9 cellular contexts compared by ENCODE assay signal in genomic region chr7:143287321-143287934, GRCh38. TPM values are rescaled to one million over a fixed set of nuclear protein-coding genes. Genes with fewer than 3 reads are reported as not detected.
DNase-seq lines count a peak whose midpoint lies in the region; ATAC-seq lines count a peak whose summit lies in the region.
"Had no signal": no experiment of that assay in that cellular context is flagged by ENCODE, and none has a peak within 500 bp of the region (broad histone marks: within the 10 kb centered on the region; RNA-seq: fewer than 3 reads in every experiment).

No MANE protein-coding gene starts in this region.

- H3K27me3 ChIP-seq in thymus (ENCODE audit: control insufficient read depth, insufficient read depth), result no peaks in the 10 kb centered on the region

- peak overlapping the region; percentile 90 for H3K4me3 Mint-ChIP-seq in activated CD4-positive, alpha-beta T cell treated with anti-CD3 and anti-CD28 coated beads, Interleukin-2, amount 10 ng/mL, durations not matched to agents 7 days and 5 days

- H3K9me3 ChIP-seq in thymus (ENCODE audit: control insufficient read depth), result no peaks in the 10 kb centered on the region

- 84% methylated on average over 17 of the region's 17 CpGs for WGBS in thymus

- no peak for ATAC-seq in HG03442 (IDR thresholded peaks at IDR 0.05; ENCODE audit: unreplicated experiment)

- DNase-seq in activated CD4-positive, alpha-beta T cell treated with anti-CD3 and anti-CD28 coated beads, Interleukin-2, amount 10 ng/mL, durations not matched to agents 7 days and 5 days, result no peak
- DNase-seq in activated CD4-positive, alpha-beta T cell treated with anti-CD3 and anti-CD28 coated beads for 4 hours, result no peak
- DNase-seq in medulla oblongata (ENCODE audit: extremely low spot score) (peak; percentile 22), NCI-H2196 treated with DMSO at 0.1 percent for 48 hours (lab: John Stamatoyannopoulos, UW; ENCODE audit: unreplicated experiment) (no peak), NCI-H524 treated with DMSO at 0.1 percent for 48 hours (lab: John Stamatoyannopoulos, UW) (no peak)

- peaks cover 43% of the 10 kb centered on the region for H3K36me3 Mint-ChIP-seq in activated CD4-positive, alpha-beta T cell treated with anti-CD3 and anti-CD28 coated beads, Interleukin-2, amount 10 ng/mL, durations not matched to agents 7 days and 5 days (ENCODE audit: low read depth)

- peaks cover 25% of the 10 kb centered on the region for H3K4me1 ChIP-seq in thymus (ENCODE audit: control insufficient read depth, insufficient read depth, low read length)

- H3K9me3 Mint-ChIP-seq in activated CD4-positive, alpha-beta T cell treated with anti-CD3 and anti-CD28 coated beads, Interleukin-2, amount 10 ng/mL, durations not matched to agents 7 days and 5 days, result peaks cover 8% of the 10 kb centered on the region

- CTCF ChIA-PET in activated CD4-positive, alpha-beta T cell treated with anti-CD3 and anti-CD28 coated beads, Interleukin-2, amount 10 ng/mL, durations not matched to agents 7 days and 5 days (lab: Charles Lee), result interaction anchor here (0.6 to 2.5 kb wide), 14 partner anchors 9 to 278 kb away, joined by 3 to 11 read pairs (median 4); partner anchors contain the start of gene GSTK1

- peaks cover 67% of the 10 kb centered on the region for H3K4me1 Mint-ChIP-seq in activated CD4-positive, alpha-beta T cell treated with anti-CD3 and anti-CD28 coated beads, Interleukin-2, amount 10 ng/mL, durations not matched to agents 7 days and 5 days

- H3K27ac Mint-ChIP-seq in activated CD4-positive, alpha-beta T cell treated with anti-CD3 and anti-CD28 coated beads, Interleukin-2, amount 10 ng/mL, durations not matched to agents 7 days and 5 days, result peak overlapping the region; percentile 90

- no peaks in the 10 kb centered on the region for H3K27me3 Mint-ChIP-seq in activated CD4-positive, alpha-beta T cell treated with anti-CD3 and anti-CD28 coated beads, Interleukin-2, amount 10 ng/mL, durations not matched to agents 7 days and 5 days

- POLR2A ChIA-PET in activated CD4-positive, alpha-beta T cell treated with anti-CD3 and anti-CD28 coated beads, Interleukin-2, amount 10 ng/mL, durations not matched to agents 7 days and 5 days (lab: Charles Lee), result interaction anchor here (0.6 to 1.0 kb wide), 4 partner anchors 8 to 22 kb away, joined by 3 to 6 read pairs (median 4); no protein-coding TSS in a partner anchor

- peak overlapping the region; percentile 87 for H3K4me3 ChIP-seq in thymus (ENCODE audit: low read length)

- H3K27ac ChIP-seq in angular gyrus (ENCODE audit: low read depth, low read length), result peak overlapping the region; percentile 89
- H3K27ac ChIP-seq in thymus (ENCODE audit: low read depth), result peak overlapping the region; percentile 32

- peaks cover 4% of the 10 kb centered on the region for H3K36me3 ChIP-seq in thymus (ENCODE audit: control insufficient read depth, insufficient read depth)

RNA-seq across cellular contexts. Expression of gene CASP2, which starts 0.7 kb away (rescaled TPM):
- 100 to 1,000 TPM; 102 to 125 TPM for total RNA-seq in activated CD4-positive, alpha-beta T cell treated with anti-CD3 and anti-CD28 coated beads, Interleukin-2, amount 10 ng/mL, durations not matched to agents 7 days and 5 days
- 17.5 TPM for polyA plus RNA-seq in thymus

RNA-seq across cellular contexts. Expression of gene TMEM139, which starts 2.7 kb away (rescaled TPM):
- under 1 TPM; 0.29 to 0.57 TPM for total RNA-seq in activated CD4-positive, alpha-beta T cell treated with anti-CD3 and anti-CD28 coated beads, Interleukin-2, amount 10 ng/mL, durations not matched to agents 7 days and 5 days
- polyA plus RNA-seq in thymus, result 0.64 TPM
- total RNA-seq: lung microvascular endothelial cell had no signal

RNA-seq across cellular contexts. Expression of gene GSTK1, which starts 24.2 kb away (rescaled TPM):
- 100 to 1,000 TPM; 370 to 419 TPM for total RNA-seq in activated CD4-positive, alpha-beta T cell treated with anti-CD3 and anti-CD28 coated beads, Interleukin-2, amount 10 ng/mL, durations not matched to agents 7 days and 5 days
- 141 TPM for polyA plus RNA-seq in thymus

RNA-seq across cellular contexts. Expression of gene CLCN1, which starts 28.5 kb away (rescaled TPM):
- total RNA-seq in activated CD4-positive, alpha-beta T cell treated with anti-CD3 and anti-CD28 coated beads, Interleukin-2, amount 10 ng/mL, durations not matched to agents 7 days and 5 days, result under 1 TPM in 1 of 2 experiments, not detected in 1; 0.06 TPM
- polyA plus RNA-seq in thymus, result 0.57 TPM
- total RNA-seq: lung microvascular endothelial cell had no signal
